ENCODE assay signal across 8 cellular contexts in genomic region chr16:50263940-50264929, GRCh38. TPM values are rescaled to one million over a fixed set of nuclear protein-coding genes. Genes with fewer than 3 reads are reported as not detected.
DNase-seq lines count a peak whose midpoint lies in the region; ATAC-seq lines count a peak whose summit lies in the region.

No MANE protein-coding gene starts in this region.

- peaks cover 1% of the 10 kb centered on the region for H3K9me3 Mint-ChIP-seq in activated naive CD4-positive, alpha-beta T cell treated with anti-CD3 and anti-CD28 coated beads for 36 hours
- H3K9me3 Mint-ChIP-seq in activated T-cell treated with anti-CD3 and anti-CD28 coated beads, Interleukin-2, amount 50 U/mL, for 72 hours, result peaks cover 0 to 1% of the 10 kb centered on the region in 2 donors
- no peaks in the 10 kb centered on the region for H3K9me3 Mint-ChIP-seq in stimulated activated effector memory CD8-positive, alpha-beta T cell treated with anti-CD3 and anti-CD28 coated beads, Interleukin-12 subunit alpha, Interleukin-12 subunit beta, amount 100 ng/mL, for 72 hours

- H3K36me3 Mint-ChIP-seq in activated naive CD4-positive, alpha-beta T cell treated with anti-CD3 and anti-CD28 coated beads for 36 hours (ENCODE audit: low read depth), result peaks cover 5% of the 10 kb centered on the region
- peaks cover 0 to 2% of the 10 kb centered on the region in 2 donors for H3K36me3 Mint-ChIP-seq in activated T-cell treated with anti-CD3 and anti-CD28 coated beads, Interleukin-2, amount 50 U/mL, for 72 hours (ENCODE audit: insufficient read depth in 2 of 2)
- H3K36me3 Mint-ChIP-seq in stimulated activated effector memory CD8-positive, alpha-beta T cell treated with anti-CD3 and anti-CD28 coated beads, Interleukin-12 subunit alpha, Interleukin-12 subunit beta, amount 100 ng/mL, for 72 hours, result peaks cover 22% of the 10 kb centered on the region

- DNase-seq in activated naive CD4-positive, alpha-beta T cell treated with anti-CD3 and anti-CD28 coated beads for 36 hours, result no peak
- no peak for DNase-seq in activated naive CD4-positive, alpha-beta T cell treated with anti-CD3 and anti-CD28 coated beads, Interleukin-2, amount 50 U/mL, for 16 hours
- DNase-seq in activated T-cell treated with anti-CD3 and anti-CD28 coated beads, Interleukin-2, amount 50 U/mL, for 72 hours, result peak; percentile 52 to 65
- DNase-seq in stimulated activated effector memory CD8-positive, alpha-beta T cell treated with anti-CD3 and anti-CD28 coated beads, Interleukin-12 subunit alpha, Interleukin-12 subunit beta, amount 100 ng/mL, for 72 hours (ENCODE audit: low spot score in 2 of 2), result peak in 1 of 2 donors; percentile 80
- DNase-seq in SK-N-DZ (ENCODE audit: low spot score) (no peak), HT-29 (ENCODE audit: low spot score) (no peak)

- no peak overlapping the region for H3K4me3 Mint-ChIP-seq in activated naive CD4-positive, alpha-beta T cell treated with anti-CD3 and anti-CD28 coated beads for 36 hours
- peak overlapping the region; percentile 62 to 73 for H3K4me3 Mint-ChIP-seq in activated T-cell treated with anti-CD3 and anti-CD28 coated beads, Interleukin-2, amount 50 U/mL, for 72 hours
- H3K4me3 Mint-ChIP-seq in stimulated activated effector memory CD8-positive, alpha-beta T cell treated with anti-CD3 and anti-CD28 coated beads, Interleukin-12 subunit alpha, Interleukin-12 subunit beta, amount 100 ng/mL, for 72 hours, result peak overlapping the region; percentile 81

- CTCF ChIA-PET in activated naive CD4-positive, alpha-beta T cell treated with anti-CD3 and anti-CD28 coated beads for 36 hours (lab: Charles Lee), result interaction anchor here (0.7 to 3.4 kb wide), 4 partner anchors 11 to 123 kb away, joined by 3 to 30 read pairs (median 6); no protein-coding TSS in a partner anchor

- H3K27ac Mint-ChIP-seq in activated naive CD4-positive, alpha-beta T cell treated with anti-CD3 and anti-CD28 coated beads for 36 hours, result peak overlapping the region; percentile 59
- H3K27ac Mint-ChIP-seq in activated T-cell treated with anti-CD3 and anti-CD28 coated beads, Interleukin-2, amount 50 U/mL, for 72 hours, result peak overlapping the region; percentile 94
- H3K27ac Mint-ChIP-seq in stimulated activated effector memory CD8-positive, alpha-beta T cell treated with anti-CD3 and anti-CD28 coated beads, Interleukin-12 subunit alpha, Interleukin-12 subunit beta, amount 100 ng/mL, for 72 hours, result peak overlapping the region; percentile 100

- peaks cover 3% of the 10 kb centered on the region for H3K27me3 Mint-ChIP-seq in activated naive CD4-positive, alpha-beta T cell treated with anti-CD3 and anti-CD28 coated beads for 36 hours (ENCODE audit: low read depth)
- no peaks in the 10 kb centered on the region for H3K27me3 Mint-ChIP-seq in activated T-cell treated with anti-CD3 and anti-CD28 coated beads, Interleukin-2, amount 50 U/mL, for 72 hours (ENCODE audit: low read depth)

- peaks cover 48% of the 10 kb centered on the region for H3K4me1 Mint-ChIP-seq in activated naive CD4-positive, alpha-beta T cell treated with anti-CD3 and anti-CD28 coated beads for 36 hours (ENCODE audit: low read depth)
- H3K4me1 Mint-ChIP-seq in activated T-cell treated with anti-CD3 and anti-CD28 coated beads, Interleukin-2, amount 50 U/mL, for 72 hours (ENCODE audit: low read depth), result peaks cover 75% of the 10 kb centered on the region
- H3K4me1 Mint-ChIP-seq in stimulated activated effector memory CD8-positive, alpha-beta T cell treated with anti-CD3 and anti-CD28 coated beads, Interleukin-12 subunit alpha, Interleukin-12 subunit beta, amount 100 ng/mL, for 72 hours, result peaks cover 90% of the 10 kb centered on the region

- intact Hi-C loops in activated naive CD4-positive, alpha-beta T cell treated with anti-CD3 and anti-CD28 coated beads for 36 hours (cut with micrococcal nuclease), result loop anchor here (1.0 to 2.0 kb wide), 2 partner anchors 74 to 401 kb away; no protein-coding TSS in a partner anchor

- peak; percentile 28 for ATAC-seq in HG03342 (IDR thresholded peaks at IDR 0.05; ENCODE audit: unreplicated experiment)
- peak; percentile 62 to 70 for ATAC-seq in activated T-cell treated with anti-CD3 and anti-CD28 coated beads, Interleukin-2, amount 50 U/mL, for 72 hours (replicated peaks in 1 of 2)
- ATAC-seq in stimulated activated effector memory CD8-positive, alpha-beta T cell treated with anti-CD3 and anti-CD28 coated beads, Interleukin-12 subunit alpha, Interleukin-12 subunit beta, amount 100 ng/mL, for 72 hours, result peak; percentile 82
- ATAC-seq in HG02973 (IDR thresholded peaks at IDR 0.05; ENCODE audit: unreplicated experiment), result no peak

RNA-seq across cellular contexts. Expression of gene ADCY7, which starts 2.1 kb away (rescaled TPM):
- 10 to 100 TPM; 73.4 to 89.6 TPM for total RNA-seq in activated naive CD4-positive, alpha-beta T cell treated with anti-CD3 and anti-CD28 coated beads for 36 hours
- total RNA-seq in activated T-cell treated with anti-CD3 and anti-CD28 coated beads, Interleukin-2, amount 50 U/mL, for 72 hours, result 10 to 100 TPM; 67.5 to 97.1 TPM
- 17.1 and 38.6 TPM in 2 replicates for polyA plus RNA-seq in SK-N-DZ (2014; cell fraction: cytosol; rRNA removed)
- polyA plus RNA-seq in SK-N-DZ (2014; cell fraction: nucleus; rRNA removed), result 68.1 and 81.4 TPM in 2 replicates
- 1.0 and 1.1 TPM in 2 replicates for total RNA-seq in HT-29 (2014; rRNA removed; shearing (Covaris generic))

Comparison
In these comparisons a context has a peak if more than half of its experiments do, and no peak if none do; other contexts are left out.
1. DNase-seq: peak in activated T-cell treated with anti-CD3 and anti-CD28 coated beads, Interleukin-2, amount 50 U/mL, for 72 hours (2 of 2); none in activated naive CD4-positive, alpha-beta T cell treated with anti-CD3 and anti-CD28 coated beads for 36 hours (single experiment), activated naive CD4-positive, alpha-beta T cell treated with anti-CD3 and anti-CD28 coated beads, Interleukin-2, amount 50 U/mL, for 16 hours (single experiment), SK-N-DZ (single experiment) and HT-29 (single experiment).
2. RNA of gene ADCY7, which starts 2.1 kb away (total RNA-seq): 67.5 to 97.1 TPM in activated T-cell treated with anti-CD3 and anti-CD28 coated beads, Interleukin-2, amount 50 U/mL, for 72 hours and 73.4 to 89.6 TPM in activated naive CD4-positive, alpha-beta T cell treated with anti-CD3 and anti-CD28 coated beads for 36 hours; 1.0 to 1.1 TPM in HT-29; every median in the first group is over 10 times any median in the second.
3. Peak in every context shown above with its lines, with median percentiles within 50 percentile points of each other: H3K27ac Mint-ChIP-seq.